ENCODE assay signal across 8 cellular contexts in genomic region chr10:3786295-3786981, GRCh38. TPM values are rescaled to one million over a fixed set of nuclear protein-coding genes. Genes with fewer than 3 reads are reported as not detected.
DNase-seq lines count a peak whose midpoint lies in the region; ATAC-seq and TF ChIP-seq lines count a peak whose summit lies in the region.

No MANE protein-coding gene starts in this region.

- H4K20me1 ChIP-seq in GM23338 (replicated peaks; ENCODE audit: insufficient read depth) = peaks cover 20% of the 10 kb centered on the region

- ATAC-seq in GM23338 (peak; percentile 27), mucosa of descending colon (no peak), HG03342 (IDR thresholded peaks at IDR 0.05; ENCODE audit: unreplicated experiment) (no peak), esophagus mucosa (no peak)

- peak overlapping the region; percentile 91; the same call in 1 of the 2 replicates for H3K27ac ChIP-seq in GM23338 (ENCODE audit: low read depth)

- no peaks in the 10 kb centered on the region for H3K9me2 ChIP-seq in GM23338 (ENCODE audit: insufficient read depth)

- H3K36me3 Mint-ChIP-seq in GM23338 (ENCODE audit: low read depth) = peaks cover 19% of the 10 kb centered on the region
- H3K36me3 Mint-ChIP-seq in dendritic cell treated with granulocyte-macrophage colony-stimulating factor and Interleukin-4, amounts not matched to agents 40 ng/mL and 50 ng/mL, for 4 days (ENCODE audit: low read depth) = peaks cover 48% of the 10 kb centered on the region

- H3F3A ChIP-seq in GM23338 (replicated peaks; ENCODE audit: low read depth) = peaks cover 3% of the 10 kb centered on the region; the same call in 1 of the 2 replicates

- peak overlapping the region; percentile 96 for H3K4me3 Mint-ChIP-seq in GM23338
- H3K4me3 Mint-ChIP-seq in dendritic cell treated with granulocyte-macrophage colony-stimulating factor and Interleukin-4, amounts not matched to agents 40 ng/mL and 50 ng/mL, for 4 days = peak overlapping the region; percentile 86

- H3K36me3 ChIP-seq in GM23338 (ENCODE audit: insufficient read depth) (peaks cover 7% of the 10 kb centered on the region; the same call in 1 of the 2 replicates), mucosa of descending colon (ENCODE audit: low read depth) (no peaks in the 10 kb centered on the region)

- H2AFZ ChIP-seq in GM23338 = no peak overlapping the region

- peaks cover 6% of the 10 kb centered on the region for H3K9me3 Mint-ChIP-seq in GM23338
- peaks cover 9% of the 10 kb centered on the region for H3K9me3 Mint-ChIP-seq in dendritic cell treated with granulocyte-macrophage colony-stimulating factor and Interleukin-4, amounts not matched to agents 40 ng/mL and 50 ng/mL, for 4 days

- H3K4me1 ChIP-seq in GM23338 (ENCODE audit: insufficient read depth) = peaks cover 28% of the 10 kb centered on the region
- H3K4me1 ChIP-seq in mucosa of descending colon (ENCODE audit: low read depth) = peaks cover 9% of the 10 kb centered on the region

- H3K27ac Mint-ChIP-seq in GM23338 = peak overlapping the region; percentile 97
- peak overlapping the region; percentile 99 for H3K27ac Mint-ChIP-seq in dendritic cell treated with granulocyte-macrophage colony-stimulating factor and Interleukin-4, amounts not matched to agents 40 ng/mL and 50 ng/mL, for 4 days

- intact Hi-C loops in dendritic cell treated with granulocyte-macrophage colony-stimulating factor and Interleukin-4, amounts not matched to agents 40 ng/mL and 50 ng/mL, for 4 days (cut with micrococcal nuclease) = loop anchor here (5.0 to 10.0 kb wide), 3 partner anchors 266 to 978 kb away; no protein-coding TSS in a partner anchor
- intact Hi-C loops in mucosa of descending colon (cut with DNase I, micrococcal nuclease) = loop anchor here (10.0 kb wide), 4 partner anchors 68 to 868 kb away; no protein-coding TSS in a partner anchor

- H3K27me3 Mint-ChIP-seq in GM23338 (ENCODE audit: insufficient read depth, low read depth, poor library complexity) = peaks cover 31% of the 10 kb centered on the region
- H3K27me3 Mint-ChIP-seq in dendritic cell treated with granulocyte-macrophage colony-stimulating factor and Interleukin-4, amounts not matched to agents 40 ng/mL and 50 ng/mL, for 4 days = peaks cover 2% of the 10 kb centered on the region

- H3K27me3 ChIP-seq in GM23338 (ENCODE audit: insufficient read depth) = 0 out of 2 replicates have a peak, but pooled peaks cover 5% of the 10 kb centered on the region

- no peaks in the 10 kb centered on the region for H3K9me3 ChIP-seq in mucosa of descending colon

- peak overlapping the region; percentile 89 for H3K4me2 ChIP-seq in GM23338

- peaks cover 43% of the 10 kb centered on the region for H3K4me1 Mint-ChIP-seq in GM23338
- H3K4me1 Mint-ChIP-seq in dendritic cell treated with granulocyte-macrophage colony-stimulating factor and Interleukin-4, amounts not matched to agents 40 ng/mL and 50 ng/mL, for 4 days (ENCODE audit: low read depth) = peaks cover 20% of the 10 kb centered on the region

- DNase-seq in GM23338 (ENCODE audit: low spot score) (peak; percentile 84), RPMI7951 (ENCODE audit: low read depth) (peak; percentile 57), mucosa of descending colon (peak; percentile 59 to 66 (median 63)), cerebellum (ENCODE audit: low spot score) (no peak), SHP77 treated with DMSO at 0.1 percent for 48 hours (lab: John Stamatoyannopoulos, UW) (no peak)

- H3K4me3 ChIP-seq in GM23338 = peak overlapping the region; percentile 61
- H3K4me3 ChIP-seq in mucosa of descending colon = peak overlapping the region; percentile 93

- peaks cover 32% of the 10 kb centered on the region for H3K79me2 ChIP-seq in GM23338 (replicated peaks; ENCODE audit: insufficient read depth)

- no peak for TF ChIP-seq CTCF in GM23338 (conservative IDR thresholded peaks at IDR 0.05; ENCODE audit: low read depth in 2 of 2)
- TF ChIP-seq CTCF in mucosa of descending colon (IDR thresholded peaks at IDR 0.05) = no peak

TF ChIP-seq in GM23338, 12 proteins besides CTCF, POLR2A, EP300 and RAD21 (continues in another document):
- TF ChIP-seq ZNF331 (CRISPR knock-in tag; IDR thresholded peaks at IDR 0.05; ENCODE audit: low read depth) = no peak
- TF ChIP-seq, protein P1, sequence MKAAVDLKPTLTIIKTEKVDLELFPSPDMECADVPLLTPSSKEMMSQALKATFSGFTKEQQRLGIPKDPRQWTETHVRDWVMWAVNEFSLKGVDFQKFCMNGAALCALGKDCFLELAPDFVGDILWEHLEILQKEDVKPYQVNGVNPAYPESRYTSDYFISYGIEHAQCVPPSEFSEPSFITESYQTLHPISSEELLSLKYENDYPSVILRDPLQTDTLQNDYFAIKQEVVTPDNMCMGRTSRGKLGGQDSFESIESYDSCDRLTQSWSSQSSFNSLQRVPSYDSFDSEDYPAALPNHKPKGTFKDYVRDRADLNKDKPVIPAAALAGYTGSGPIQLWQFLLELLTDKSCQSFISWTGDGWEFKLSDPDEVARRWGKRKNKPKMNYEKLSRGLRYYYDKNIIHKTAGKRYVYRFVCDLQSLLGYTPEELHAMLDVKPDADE (IDR thresholded peaks at IDR 0.05) = no peak
- no peak for TF ChIP-seq POLR2AphosphoS5 (IDR thresholded peaks at IDR 0.05; ENCODE audit: low read depth)
- no peak for TF ChIP-seq REST (IDR thresholded peaks at IDR 0.05; ENCODE audit: unreplicated experiment)
- no peak for TF ChIP-seq ZNF114 (CRISPR knock-in tag; IDR thresholded peaks at IDR 0.05)
- TF ChIP-seq NANOG (IDR thresholded peaks at IDR 0.05; ENCODE audit: borderline replicate concordance) = no peak
- no peak for TF ChIP-seq STAT1 (IDR thresholded peaks at IDR 0.05; ENCODE audit: unreplicated experiment)
- no peak for TF ChIP-seq CREB1 (CRISPR knock-in tag; IDR thresholded peaks at IDR 0.05; ENCODE audit: low read depth)
- TF ChIP-seq EZH2 (IDR thresholded peaks at IDR 0.05; ENCODE audit: low read depth, unreplicated experiment) = no peak

RNA-seq across cellular contexts. Expression of gene KLF6, which starts 1.4 kb away (rescaled TPM):
- total RNA-seq in GM23338 (2014; rRNA removed; shearing (Covaris generic)) = 18.0 and 19.6 TPM in 2 replicates
- 25.7 and 35.4 TPM in 2 replicates for polyA plus RNA-seq in GM23338 (2016; fragmentation: Nextera tagmentation; extraction: Ambion mirVana)
- total RNA-seq in RPMI7951 (2014; rRNA removed; shearing (Covaris generic)) = 20.3 and 23.3 TPM in 2 replicates
- 100 to 1,000 TPM; 270 to 371 (median 331) TPM for total RNA-seq in mucosa of descending colon
- 35.0 TPM for total RNA-seq in cerebellum
- total RNA-seq in esophagus mucosa = 98.5 TPM

Comparison
In these comparisons a context has a peak if more than half of its experiments do, and no peak if none do; other contexts are left out.
1. DNase-seq: peak in GM23338 (single experiment), RPMI7951 (single experiment) and mucosa of descending colon (3 of 3); none in cerebellum (single experiment) and SHP77 treated with DMSO at 0.1 percent for 48 hours (single experiment).